Comparison of ENCODE assay signal across 22 cellular contexts in genomic region chr7:41826641-41827040, GRCh38.
A peak's percentile ranks its signal among the peaks of the same experiment; 100 is the strongest.
DNase-seq lines count a peak whose midpoint lies in the region; ATAC-seq and TF ChIP-seq lines count a peak whose summit lies in the region.
"Had no signal": no experiment of that assay in that cellular context is flagged by ENCODE, and none has a peak within 500 bp of the region (broad histone marks: within the 10 kb centered on the region; RNA-seq: fewer than 3 reads in every experiment).

No MANE protein-coding gene starts in this region.

- no peaks in the 10 kb centered on the region for H3K9me3 ChIP-seq in SK-N-MC (ENCODE audit: low read depth, low read length)
- H3K9me3 ChIP-seq in BE2C, result no peaks in the 10 kb centered on the region
- H3K9me3 ChIP-seq: SJCRH30 had no signal

- peaks cover 3% of the 10 kb centered on the region for H3K36me3 Mint-ChIP-seq in osteocyte (ENCODE audit: unreplicated experiment)

- H3K27ac ChIP-seq in SK-N-MC, result 0 out of 2 replicates have a peak overlapping the region, but pooled peaks have one; percentile 30
- H3K27ac ChIP-seq: PC-9, SJCRH30 had no signal

- peaks cover 8% of the 10 kb centered on the region for H3K9me3 Mint-ChIP-seq in osteocyte (ENCODE audit: unreplicated experiment)

- no peaks in the 10 kb centered on the region for H3K36me3 ChIP-seq in SK-N-MC (ENCODE audit: insufficient read depth, low read length)
- H3K36me3 ChIP-seq in BE2C, result no peaks in the 10 kb centered on the region
- H3K36me3 ChIP-seq: SJCRH30 had no signal

- no peaks in the 10 kb centered on the region for H3K27me3 Mint-ChIP-seq in osteocyte (ENCODE audit: unreplicated experiment)

- peak overlapping the region; percentile 64 for H3K27ac Mint-ChIP-seq in osteocyte (ENCODE audit: unreplicated experiment)

- TF ChIP-seq CTCF in osteocyte (IDR thresholded peaks at IDR 0.05), result no peak
- TF ChIP-seq CTCF in BE2C (IDR thresholded peaks at IDR 0.05; ENCODE audit: low read depth, low read length), result no peak

- H3K4me3 Mint-ChIP-seq in osteocyte (ENCODE audit: unreplicated experiment), result no peak overlapping the region

- peaks cover 49% of the 10 kb centered on the region for H3K4me1 Mint-ChIP-seq in osteocyte (ENCODE audit: unreplicated experiment)

- intact Hi-C loops in left colon (cut with DNase I, micrococcal nuclease), result no loop called here

- H3K4me3 ChIP-seq in SK-N-MC (no peak overlapping the region), BE2C (ENCODE audit: low read depth, low read length) (no peak overlapping the region)
- H3K4me3 ChIP-seq: K562, PC-9, SJCRH30 had no signal

- H3K9ac ChIP-seq in SK-N-MC (ENCODE audit: insufficient read length), result no peak overlapping the region

- no peak for DNase-seq in SK-N-MC (ENCODE audit: low read depth, low spot score)
- no peak for DNase-seq in osteocyte (ENCODE audit: extremely low spot score, unreplicated experiment)
- DNase-seq in NCI-H69 (lab: John Stamatoyannopoulos, UW), result no peak
- DNase-seq in BE2C, result no peak
- no peak for DNase-seq in activated CD4-positive, alpha-beta T cell treated with anti-CD3 and anti-CD28 coated beads, Interleukin-2, amount 50 U/mL, for 48 hours
- DNase-seq in left colon, result no peak
- DNase-seq: ACHN, Calu3, DND-41, Kasumi-1, NCI-H146, NCI-H2029, NCI-H446, NCI-H524 treated with DMSO at 0.1 percent for 48 hours, NCI-H82, PC-9 had no signal

- H3K4me1 ChIP-seq in BE2C, result no peaks in the 10 kb centered on the region
- H3K4me1 ChIP-seq: SJCRH30 had no signal

- no peaks in the 10 kb centered on the region for H3K27me3 ChIP-seq in BE2C
- H3K27me3 ChIP-seq: SJCRH30 had no signal

- peak; percentile 64 for ATAC-seq in GM18511 (IDR thresholded peaks at IDR 0.05; ENCODE audit: unreplicated experiment)
- ATAC-seq in HG02610 (IDR thresholded peaks at IDR 0.05; ENCODE audit: unreplicated experiment), result peak; percentile 62
- no peak for ATAC-seq in left colon
- ATAC-seq: HepG2, K562, Right ventricle myocardium inferior had no signal
